ENCODE assay signal across 22 cellular contexts in the genomic region with DNA sequence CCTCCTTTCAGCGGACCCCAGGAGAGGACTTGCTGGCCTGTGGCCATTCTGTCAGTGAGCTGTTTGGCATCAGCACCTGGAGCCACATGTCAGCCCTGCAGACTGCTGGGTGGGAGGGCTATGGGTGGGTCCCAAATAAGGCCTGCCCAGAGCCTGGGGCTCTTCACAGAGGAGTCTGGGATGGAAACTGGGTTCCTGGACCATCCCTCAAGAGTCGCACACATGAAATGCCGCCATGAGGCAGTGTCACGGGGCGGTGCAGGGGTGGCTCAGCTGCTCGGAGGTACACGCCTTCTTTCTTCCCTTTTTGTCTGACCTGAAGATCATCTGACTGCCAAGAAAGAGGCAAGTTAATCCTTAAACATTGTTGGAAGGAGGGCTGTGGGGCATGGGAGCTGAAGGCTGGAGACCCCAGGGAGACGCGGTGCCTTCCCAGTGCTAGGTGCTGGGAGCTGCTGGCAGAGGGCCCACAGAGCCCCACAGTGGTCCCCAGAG. TPM values are rescaled to one million over a fixed set of nuclear protein-coding genes. Genes with fewer than 3 reads are reported as not detected.
A peak's percentile ranks its signal among the peaks of the same experiment; 100 is the strongest.
DNase-seq lines count a peak whose midpoint lies in the region; ATAC-seq, FAIRE-seq and TF ChIP-seq lines count a peak whose summit lies in the region.
"Had no signal": no experiment of that assay in that cellular context is flagged by ENCODE, and none has a peak within 500 bp of the region (broad histone marks: within the 10 kb centered on the region; RNA-seq: fewer than 3 reads in every experiment).

No MANE protein-coding gene starts in this region.

- H3K36me3 ChIP-seq in BLaER1 (peaks cover 48% of the 10 kb centered on the region), HEK293 (ENCODE audit: control insufficient read depth in 2 of 2, insufficient read depth in 1 of 2, low read length in 2 of 2) (peaks cover 0 to 37% of the 10 kb centered on the region in 2 experiments)

- CTCF ChIA-PET in HEK293 (lab: Yijun Ruan, JAX) = interaction anchor here (0.5 to 0.6 kb wide), 2 partner anchors 56 to 536 kb away, joined by 3 read pairs; no protein-coding TSS in a partner anchor

- POLR2A ChIA-PET in HEK293 (lab: Yijun Ruan, JAX) = interaction anchor here (1.0 kb wide), 1 partner anchor 15 kb away, joined by 3 read pairs; the partner anchor contains the start of gene MPRIP

- H3K4me3 ChIP-seq in BLaER1 (no peak overlapping the region), HEK293 (ENCODE audit: low read depth, low read length) (no peak overlapping the region)
- H3K4me3 ChIP-seq: left lung had no signal

- intact Hi-C loops in sciatic nerve (cut with DNase I) = no loop called here

- H3K4me1 ChIP-seq in BLaER1 = peaks cover 100% of the 10 kb centered on the region
- H3K4me1 ChIP-seq in HEK293 (ENCODE audit: control insufficient read depth, insufficient read depth, low read length) = no peaks in the 10 kb centered on the region

- FAIRE-seq in RCC 7860 (lab: Jason Lieb, UNC) = no peak
- FAIRE-seq: colon, GM19239 had no signal

- H3K9me3 ChIP-seq in BLaER1 (no peaks in the 10 kb centered on the region), HEK293 (ENCODE audit: control insufficient read depth, insufficient read depth, low read depth, low read length) (no peaks in the 10 kb centered on the region)
- H3K9me3 ChIP-seq: left lung, neutrophil had no signal

- H3K27ac ChIP-seq in BLaER1 = peak overlapping the region; percentile 70; the same call in 1 of the 2 replicates
- no peak overlapping the region for H3K27ac ChIP-seq in HEK293 (ENCODE audit: extremely low read depth, low read depth, low read length)
- H3K27ac ChIP-seq: KMS-11, neutrophil had no signal

- DNase-seq in sciatic nerve (ENCODE audit: low spot score) (peak; percentile 52), NCI-H146 (lab: John Stamatoyannopoulos, UW) (no peak), RCC 7860 (ENCODE audit: low spot score) (no peak)
- DNase-seq in activated CD4-positive, CD25-positive, alpha-beta regulatory T cell (lab: John Stamatoyannopoulos, UW) = no peak
- DNase-seq: activated CD8-positive, alpha-beta T cell treated with anti-CD3 and anti-CD28 coated beads, Interleukin-2, amount 10 ng/mL, durations not matched to agents 7 days and 5 days; activated T-cell treated with anti-CD3 and anti-CD28 coated beads, Interleukin-2, amount 50 U/mL, for 72 hours; CD4-positive, alpha-beta T cell; DMS153; GDM1; H7; left lung; NCI-H2029 treated with DMSO at 0.1 percent for 48 hours; NCI-H446 treated with DMSO at 0.1 percent for 48 hours had no signal

- peaks cover 100% of the 10 kb centered on the region for H4K20me1 ChIP-seq in BLaER1

- H3K4me2 ChIP-seq in BLaER1 = peak overlapping the region; percentile 96
- H3K4me2 ChIP-seq: KMS-11 had no signal

- ATAC-seq in esophagus mucosa (peak; percentile 9), sciatic nerve (no peak), HG03521 (IDR thresholded peaks at IDR 0.05; ENCODE audit: unreplicated experiment) (no peak)
- ATAC-seq: activated CD4-positive, CD25-positive, alpha-beta regulatory T cell treated with anti-CD3 and anti-CD28 coated beads, Interleukin-2, amount 50 U/mL, for 24 hours; activated CD8-positive, alpha-beta T cell treated with anti-CD3 and anti-CD28 coated beads, Interleukin-2, amount 10 ng/mL, durations not matched to agents 7 days and 5 days; activated T-cell treated with anti-CD3 and anti-CD28 coated beads, Interleukin-2, amount 50 U/mL, for 72 hours had no signal

- no peaks in the 10 kb centered on the region for H3K27me3 ChIP-seq in BLaER1
- H3K27me3 ChIP-seq: left lung, neutrophil had no signal

- no peak for TF ChIP-seq CTCF in HEK293 (tag by site-specific recombination; IDR thresholded peaks at IDR 0.05)

- H3K9ac ChIP-seq in BLaER1 = no peak overlapping the region
- H3K9ac ChIP-seq: KMS-11 had no signal

TF ChIP-seq in HEK293, 187 proteins besides CTCF, POLR2A, EP300 and RAD21:
- 0 out of 2 replicates have a peak, but pooled peaks have one; percentile 30 for TF ChIP-seq KLF1 (tag by site-specific recombination; IDR thresholded peaks at IDR 0.05)
- TF ChIP-seq ZNF792 (tag by site-specific recombination; IDR thresholded peaks at IDR 0.05) = no peak
TF ChIP-seq in HEK293: peak in this region for 1.

RNA-seq across cellular contexts. Expression of gene MPRIP, which starts 14.8 kb away (rescaled TPM):
- total RNA-seq in esophagus mucosa (132 TPM), sciatic nerve (500 TPM)
